ENCODE assay signal across 21 cellular contexts in the genomic region with DNA sequence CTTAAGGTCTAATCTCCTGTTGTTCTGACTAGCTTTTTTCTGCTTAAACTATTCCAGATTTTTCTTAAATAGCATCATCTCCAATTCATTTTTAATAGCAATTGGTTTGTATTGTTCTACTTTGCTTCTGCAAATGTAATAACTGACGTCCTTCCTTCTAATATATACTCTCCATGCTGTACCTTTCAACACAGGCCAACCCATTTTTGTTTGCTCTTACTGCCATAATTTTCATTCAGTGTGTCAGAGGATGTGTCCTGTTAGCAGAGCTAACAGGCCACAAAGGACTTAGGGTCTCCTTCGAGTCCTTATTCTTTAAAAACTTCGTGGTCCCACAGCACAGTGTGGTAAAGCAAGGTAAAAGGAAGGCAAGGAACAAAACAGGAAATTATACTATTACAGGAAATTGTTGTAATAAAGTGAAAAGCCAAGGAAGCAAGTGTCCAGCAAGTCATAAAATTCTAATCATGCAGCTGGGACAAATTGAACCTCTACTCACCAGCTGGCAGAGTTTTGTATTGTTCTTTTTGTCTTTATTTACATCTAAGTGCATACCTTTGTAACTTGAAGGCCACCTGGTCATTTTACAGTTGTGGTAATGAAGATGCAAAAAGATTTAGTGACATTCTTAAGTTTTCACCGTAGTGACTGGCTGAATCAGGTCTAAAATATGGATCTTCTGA.
"Had no signal": no experiment of that assay in that cellular context is flagged by ENCODE, and none has a peak within 500 bp of the region (broad histone marks: within the 10 kb centered on the region; RNA-seq: fewer than 3 reads in every experiment).

No MANE protein-coding gene starts in this region.

- H3K9me3 ChIP-seq: gastrocnemius medialis, tibial artery had no signal

- H3K27me3 ChIP-seq: gastrocnemius medialis, tibial artery had no signal

- H3K4me3 ChIP-seq: gastrocnemius medialis, tibial artery had no signal

- DNase-seq: activated CD4-positive, alpha-beta T cell treated with anti-CD3 and anti-CD28 coated beads, Interleukin-2, amount 10 ng/mL, durations not matched to agents 7 days and 5 days; activated CD8-positive, alpha-beta T cell treated with anti-CD3 and anti-CD28 coated beads, Interleukin-2, amount 10 ng/mL, durations not matched to agents 7 days and 5 days; activated naive CD4-positive, alpha-beta T cell treated with anti-CD3 and anti-CD28 coated beads, Interleukin-2, amount 10 ng/mL, durations not matched to agents 7 days and 5 days; activated naive CD8-positive, alpha-beta T cell treated with anti-CD3 and anti-CD28 coated beads, Interleukin-2, amount 50 U/mL, for 24 hours; activated T-cell treated with anti-CD3 and anti-CD28 coated beads, Interleukin-2, amount 50 U/mL, for 4 hours; anterior cingulate cortex; caudate nucleus; gastrocnemius medialis; head of caudate nucleus; mesenchymal stem cell; naive thymus-derived CD4-positive, alpha-beta T cell; occipital lobe; retina; stimulated activated naive CD4-positive, alpha-beta T cell treated with Interleukin-2 at 50 U/mL for 16 hours; tibial artery had no signal

- H3K36me3 ChIP-seq: gastrocnemius medialis, tibial artery had no signal

- H3K4me1 Mint-ChIP-seq: activated CD4-positive, alpha-beta T cell treated with anti-CD3 and anti-CD28 coated beads, Interleukin-2, amount 10 ng/mL, durations not matched to agents 7 days and 5 days; activated naive CD4-positive, alpha-beta T cell treated with anti-CD3 and anti-CD28 coated beads, Interleukin-2, amount 10 ng/mL, durations not matched to agents 7 days and 5 days; activated naive CD8-positive, alpha-beta T cell treated with anti-CD3 and anti-CD28 coated beads, Interleukin-2, amount 50 U/mL, for 24 hours; naive thymus-derived CD4-positive, alpha-beta T cell had no signal

- H3K9me3 Mint-ChIP-seq: activated CD4-positive, alpha-beta T cell treated with anti-CD3 and anti-CD28 coated beads, Interleukin-2, amount 10 ng/mL, durations not matched to agents 7 days and 5 days; activated naive CD4-positive, alpha-beta T cell treated with anti-CD3 and anti-CD28 coated beads, Interleukin-2, amount 10 ng/mL, durations not matched to agents 7 days and 5 days; activated naive CD8-positive, alpha-beta T cell treated with anti-CD3 and anti-CD28 coated beads, Interleukin-2, amount 50 U/mL, for 24 hours; activated T-cell treated with anti-CD3 and anti-CD28 coated beads, Interleukin-2, amount 50 U/mL, for 4 hours had no signal

- H3K27ac ChIP-seq: gastrocnemius medialis, tibial artery had no signal

- H3K27ac Mint-ChIP-seq: activated CD4-positive, alpha-beta T cell treated with anti-CD3 and anti-CD28 coated beads, Interleukin-2, amount 10 ng/mL, durations not matched to agents 7 days and 5 days; activated CD8-positive, alpha-beta T cell treated with anti-CD3 and anti-CD28 coated beads, Interleukin-2, amount 10 ng/mL, durations not matched to agents 7 days and 5 days; activated naive CD4-positive, alpha-beta T cell treated with anti-CD3 and anti-CD28 coated beads, Interleukin-2, amount 10 ng/mL, durations not matched to agents 7 days and 5 days; activated naive CD8-positive, alpha-beta T cell treated with anti-CD3 and anti-CD28 coated beads, Interleukin-2, amount 50 U/mL, for 24 hours; brain; naive thymus-derived CD4-positive, alpha-beta T cell had no signal

- H3K27me3 Mint-ChIP-seq: activated CD4-positive, alpha-beta T cell treated with anti-CD3 and anti-CD28 coated beads, Interleukin-2, amount 10 ng/mL, durations not matched to agents 7 days and 5 days; activated naive CD4-positive, alpha-beta T cell treated with anti-CD3 and anti-CD28 coated beads, Interleukin-2, amount 10 ng/mL, durations not matched to agents 7 days and 5 days; activated naive CD8-positive, alpha-beta T cell treated with anti-CD3 and anti-CD28 coated beads, Interleukin-2, amount 50 U/mL, for 24 hours; brain had no signal

- FAIRE-seq: colon, endometrium, urothelium cell line had no signal

- H3K4me1 ChIP-seq: gastrocnemius medialis, tibial artery had no signal

- ATAC-seq: activated CD4-positive, CD25-positive, alpha-beta regulatory T cell treated with anti-CD3 and anti-CD28 coated beads, Interleukin-2, amount 50 U/mL, for 24 hours; activated CD8-positive, alpha-beta T cell treated with anti-CD3 and anti-CD28 coated beads, Interleukin-2, amount 10 ng/mL, durations not matched to agents 7 days and 5 days; activated naive CD8-positive, alpha-beta T cell treated with anti-CD3 and anti-CD28 coated beads, Interleukin-2, amount 50 U/mL, for 24 hours; activated T-cell treated with anti-CD3 and anti-CD28 coated beads, Interleukin-2, amount 50 U/mL, for 4 hours; esophagus mucosa; gastrocnemius medialis; naive thymus-derived CD4-positive, alpha-beta T cell had no signal

- H3K36me3 Mint-ChIP-seq: activated naive CD4-positive, alpha-beta T cell treated with anti-CD3 and anti-CD28 coated beads, Interleukin-2, amount 10 ng/mL, durations not matched to agents 7 days and 5 days; brain had no signal

- H3K4me3 Mint-ChIP-seq: activated CD4-positive, alpha-beta T cell treated with anti-CD3 and anti-CD28 coated beads, Interleukin-2, amount 10 ng/mL, durations not matched to agents 7 days and 5 days; activated CD8-positive, alpha-beta T cell treated with anti-CD3 and anti-CD28 coated beads, Interleukin-2, amount 10 ng/mL, durations not matched to agents 7 days and 5 days; activated naive CD4-positive, alpha-beta T cell treated with anti-CD3 and anti-CD28 coated beads, Interleukin-2, amount 10 ng/mL, durations not matched to agents 7 days and 5 days; activated naive CD8-positive, alpha-beta T cell treated with anti-CD3 and anti-CD28 coated beads, Interleukin-2, amount 50 U/mL, for 24 hours; activated T-cell treated with anti-CD3 and anti-CD28 coated beads, Interleukin-2, amount 50 U/mL, for 4 hours; brain; naive thymus-derived CD4-positive, alpha-beta T cell had no signal
